In the genomic region with DNA sequence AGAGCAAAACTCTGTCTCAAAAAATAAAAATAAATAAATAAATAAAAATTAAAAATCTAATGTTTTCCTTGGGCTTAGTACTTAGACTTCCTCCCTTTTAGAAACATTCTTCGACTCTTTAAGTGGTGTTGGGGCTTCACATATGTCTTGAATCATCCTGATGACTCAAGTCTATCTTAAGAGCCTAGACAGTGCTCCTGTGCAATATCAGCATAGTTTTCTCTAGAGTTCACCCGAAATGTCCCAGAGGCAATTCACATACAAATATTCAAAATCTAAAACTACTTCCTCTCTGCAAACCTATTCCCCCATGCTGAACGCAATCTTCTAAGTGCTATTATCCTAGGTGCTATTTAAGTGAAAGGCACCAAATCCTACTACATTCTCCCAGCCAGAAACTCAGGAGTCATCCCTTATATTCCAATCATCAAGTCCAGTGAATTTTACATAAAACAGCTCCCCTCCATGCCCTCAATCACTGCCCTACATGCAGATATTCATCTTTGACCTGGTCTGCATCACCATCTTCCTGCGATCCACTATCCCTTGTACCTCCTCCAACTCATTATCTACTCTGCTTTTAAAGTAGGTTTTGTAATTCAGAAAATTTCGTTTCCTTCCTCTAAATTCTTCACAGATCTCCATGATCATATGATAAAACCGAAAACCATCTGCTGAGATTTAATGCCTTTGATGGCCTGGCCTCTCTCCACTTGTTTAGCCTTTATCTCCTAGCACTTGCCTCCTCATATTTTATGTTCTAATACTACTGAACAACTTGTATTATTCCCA, we compare ENCODE assay signal across 28 cellular contexts.
DNase-seq lines count a peak whose midpoint lies in the region; ATAC-seq, FAIRE-seq and TF ChIP-seq lines count a peak whose summit lies in the region.
"Had no signal": no experiment of that assay in that cellular context is flagged by ENCODE, and none has a peak within 500 bp of the region (broad histone marks: within the 10 kb centered on the region; RNA-seq: fewer than 3 reads in every experiment).

No MANE protein-coding gene starts in this region.

- no peaks in the 10 kb centered on the region for H3K9me3 ChIP-seq in upper lobe of left lung
- no peaks in the 10 kb centered on the region for H3K9me3 ChIP-seq in pancreas
- H3K9me3 ChIP-seq: A549 had no signal

- H3K27ac ChIP-seq in upper lobe of left lung (no peak overlapping the region), pancreas (no peak overlapping the region)
- H3K27ac ChIP-seq: A549, skin epidermis had no signal

- peaks cover 5 to 10% (median 5%) of the 10 kb centered on the region in 4 donors for H3K4me1 ChIP-seq in upper lobe of left lung
- H3K4me1 ChIP-seq in pancreas = peaks cover 8 to 16% (median 13%) of the 10 kb centered on the region in 3 donors

- no peak for TF ChIP-seq POLR2A in upper lobe of left lung (IDR thresholded peaks at IDR 0.05)

- TF ChIP-seq EP300 in upper lobe of left lung (IDR thresholded peaks at IDR 0.05) = no peak

- no peaks in the 10 kb centered on the region for H3K27me3 ChIP-seq in upper lobe of left lung
- no peaks in the 10 kb centered on the region for H3K27me3 ChIP-seq in pancreas

- intact Hi-C loops in pancreas (cut with DNase I) = no loop called here

- no peak for TF ChIP-seq CTCF in foreskin fibroblast (IDR thresholded peaks at IDR 0.05; ENCODE audit: low read depth, low read length)
- no peak for TF ChIP-seq CTCF in upper lobe of left lung (IDR thresholded peaks at IDR 0.05)
- no peak for TF ChIP-seq CTCF in pancreas (IDR thresholded peaks at IDR 0.05)

- WGBS in upper lobe of left lung, 2 donors = 87% methylated on average over 6 of the region's 6 CpGs
- 87 to 88% methylated on average over 6 of the region's 6 CpGs for WGBS in pancreas, 2 donors

- peak; percentile 13 for DNase-seq in AG08395 (ENCODE audit: low spot score)
- peak; percentile 70 for DNase-seq in HCEC 1CT
- DNase-seq in amniotic epithelial cell (ENCODE audit: low read depth) = peak; percentile 9
- peak; percentile 52 to 74 for DNase-seq in foreskin fibroblast
- no peak for DNase-seq in upper lobe of left lung
- DNase-seq in pancreas = no peak
- DNase-seq: activated CD4-positive, CD25-positive, alpha-beta regulatory T cell treated with anti-CD3 and anti-CD28 coated beads, Interleukin-2, amount 50 U/mL, for 72 hours; activated CD8-positive, alpha-beta T cell treated with anti-CD3 and anti-CD28 coated beads for 36 hours; activated naive CD4-positive, alpha-beta T cell; activated T-cell treated with anti-CD3 and anti-CD28 coated beads for 4 hours; amygdala; C1 segment of cervical spinal cord; Calu3; endodermal cell; head of caudate nucleus; left colon; MM.1S; NCI-H1436 treated with DMSO at 0.1 percent for 48 hours; NCI-H524; NK-92 treated with Interleukin-12 subunit alpha and Interleukin-12 subunit beta, amount 100 ng/mL, for 24 hours; SIG-M5; T-cell had no signal

- H3K36me3 ChIP-seq in upper lobe of left lung = no peaks in the 10 kb centered on the region
- no peaks in the 10 kb centered on the region for H3K36me3 ChIP-seq in pancreas

- no peak for FAIRE-seq in pancreas (lab: Jason Lieb, UNC)
- FAIRE-seq: A549, K562, TTC549 had no signal

- no peak overlapping the region for H3K4me3 ChIP-seq in foreskin fibroblast (ENCODE audit: low read depth in 1 of 2, low read length in 2 of 2)
- no peak overlapping the region for H3K4me3 ChIP-seq in upper lobe of left lung
- no peak overlapping the region for H3K4me3 ChIP-seq in pancreas
- H3K4me3 ChIP-seq: A549, K562, skin epidermis had no signal

- ATAC-seq in upper lobe of left lung (ENCODE audit: low FRiP score in 2 of 2) (no peak), pancreas (no peak), GM19351 (IDR thresholded peaks at IDR 0.05; ENCODE audit: unreplicated experiment) (no peak), HG03025 (IDR thresholded peaks at IDR 0.05; ENCODE audit: low FRiP score, unreplicated experiment) (no peak)
- ATAC-seq: A549; activated CD8-positive, alpha-beta T cell treated with anti-CD3 and anti-CD28 coated beads for 36 hours; K562; left colon; T-cell had no signal

Comparison
In these comparisons a context has a peak if more than half of its experiments do, and no peak if none do; other contexts are left out.
1. DNase-seq: peak in AG08395 (single experiment), HCEC 1CT (single experiment), amniotic epithelial cell (single experiment) and foreskin fibroblast (2 of 2); none in upper lobe of left lung (0 of 2) and pancreas (0 of 6).